In genomic region chr3:9791790-9792404, GRCh38 we compare ENCODE assay signal across 8 cellular contexts. TPM values are rescaled to one million over a fixed set of nuclear protein-coding genes. Genes with fewer than 3 reads are reported as not detected.
DNase-seq lines count a peak whose midpoint lies in the region; ATAC-seq, FAIRE-seq and TF ChIP-seq lines count a peak whose summit lies in the region.

No MANE protein-coding gene starts in this region.

- H3K4me3 ChIP-seq in HepG2 (replicated peaks in 1 of 3; ENCODE audit: insufficient read depth in 1 of 3, low read depth in 2 of 3, low read length in 3 of 3): peak overlapping the region; percentile 72 to 93 (median 93)
- peak overlapping the region; percentile 82 for H3K4me3 ChIP-seq in thymus (ENCODE audit: low read length)

- H3K27ac ChIP-seq in adipose tissue (ENCODE audit: low read depth, low read length) (peak overlapping the region; percentile 62), HepG2 (ENCODE audit: extremely low read length, insufficient read depth, low read length) (peak overlapping the region; percentile 97), thymus (ENCODE audit: low read depth) (peak overlapping the region; percentile 99)

- peaks cover 0 to 5% of the 10 kb centered on the region in 2 experiments; a peak in 1 of 5 replicates for H3K27me3 ChIP-seq in HepG2 (ENCODE audit: control insufficient read depth in 1 of 2, insufficient read depth in 2 of 2, low read length in 2 of 2)
- no peaks in the 10 kb centered on the region for H3K27me3 ChIP-seq in thymus (ENCODE audit: control insufficient read depth, insufficient read depth)

- no peaks in the 10 kb centered on the region for H3K9me3 Mint-ChIP-seq in activated CD4-positive, alpha-beta T cell treated with anti-CD3 and anti-CD28 coated beads for 36 hours (ENCODE audit: low read depth)

- H4K20me1 ChIP-seq in HepG2 (ENCODE audit: insufficient read depth, low read length): no peaks in the 10 kb centered on the region; the same call in 1 of the 2 replicates

- ATAC-seq in activated CD4-positive, alpha-beta T cell treated with anti-CD3 and anti-CD28 coated beads for 36 hours: no peak
- ATAC-seq in HepG2 (no peak), GM19351 (IDR thresholded peaks at IDR 0.05; ENCODE audit: unreplicated experiment) (no peak), GM18520 (IDR thresholded peaks at IDR 0.05; ENCODE audit: unreplicated experiment) (no peak)

- POLR2A ChIA-PET in activated CD4-positive, alpha-beta T cell treated with anti-CD3 and anti-CD28 coated beads for 36 hours (lab: Charles Lee): interaction anchor here (1.0 to 1.5 kb wide), 7 partner anchors 9 to 395 kb away, joined by 3 to 13 read pairs (median 5); partner anchors contain the start of genes CAMK1 and OGG1
- POLR2A ChIA-PET in HepG2 (lab: Yijun Ruan, JAX): interaction anchor here (1.0 to 1.8 kb wide), 13 partner anchors 8 to 456 kb away, joined by 4 to 33 read pairs (median 8); partner anchors contain the start of genes BRPF1, CAMK1, IL17RC and OGG1

- no peak overlapping the region for H2AFZ ChIP-seq in HepG2 (ENCODE audit: low read length)

- no peak for FAIRE-seq in HepG2 (lab: Jason Lieb, UNC)

- peak overlapping the region; percentile 99 for H3K4me3 Mint-ChIP-seq in activated CD4-positive, alpha-beta T cell treated with anti-CD3 and anti-CD28 coated beads for 36 hours

- WGBS in adipose tissue, 3 donors: 15 to 16% (median 15%) methylated on average over 14 of the region's 14 CpGs
- WGBS in HepG2 (ENCODE audit: low lambda C conversion rate): 17% methylated on average over 14 of the region's 14 CpGs
- WGBS in thymus: 16% methylated on average over 14 of the region's 14 CpGs

- TF ChIP-seq POLR2A in HepG2 (IDR thresholded peaks at IDR 0.05; ENCODE audit: insufficient read depth in 1 of 2, low read depth in 2 of 2, low read length in 2 of 2): no peak

- H3K36me3 Mint-ChIP-seq in activated CD4-positive, alpha-beta T cell treated with anti-CD3 and anti-CD28 coated beads for 36 hours (ENCODE audit: low read depth): peaks cover 67% of the 10 kb centered on the region

- H3K27ac Mint-ChIP-seq in activated CD4-positive, alpha-beta T cell treated with anti-CD3 and anti-CD28 coated beads for 36 hours: peak overlapping the region; percentile 100

- in situ Hi-C loops in HepG2 (cut with HindIII; ENCODE audit: extremely low pct_ligation_motif_present, low pct_unique_long_range_greater_than_20kb): no loop called here

- BruUV-seq in HepG2 (replicated peaks; lab: Mats Ljungman, UMichigan): TSS peak; percentile 71

- TF ChIP-seq EP300 in HepG2 (IDR thresholded peaks at IDR 0.05; ENCODE audit: low read depth in 2 of 2, low read length in 2 of 2) (no peak), HepG2 (CRISPR knock-in tag; IDR thresholded peaks at IDR 0.05; ENCODE audit: borderline replicate concordance) (no peak)

- no peaks in the 10 kb centered on the region for H3K9me3 ChIP-seq in HepG2 (ENCODE audit: low read length)
- H3K9me3 ChIP-seq in thymus (ENCODE audit: control insufficient read depth): peaks cover 1% of the 10 kb centered on the region

- no peak for TF ChIP-seq RAD21 in HepG2 (CRISPR knock-in tag; IDR thresholded peaks at IDR 0.05)

- H3K36me3 ChIP-seq in HepG2 (replicated peaks in 1 of 2; ENCODE audit: control insufficient read depth in 1 of 2, insufficient read depth in 2 of 2, low read length in 2 of 2) (peaks cover 6 to 34% of the 10 kb centered on the region in 2 experiments; a peak in 3 of 5 replicates), thymus (ENCODE audit: control insufficient read depth, insufficient read depth) (peaks cover 30% of the 10 kb centered on the region)

- CTCF ChIA-PET in activated CD4-positive, alpha-beta T cell treated with anti-CD3 and anti-CD28 coated beads for 36 hours (lab: Charles Lee): interaction anchor here (1.2 to 2.2 kb wide), 6 partner anchors 10 to 65 kb away, joined by 5 to 11 read pairs (median 8); partner anchors contain the start of genes BRPF1 and CAMK1
- CTCF ChIA-PET in HepG2 (lab: Yijun Ruan, JAX; ENCODE audit: low intra/inter-chr PET ratio, low total read pairs): no interaction called here

- peaks cover 32% of the 10 kb centered on the region for H3K79me2 ChIP-seq in HepG2 (ENCODE audit: insufficient read depth, low read length)

- H3K27me3 Mint-ChIP-seq in activated CD4-positive, alpha-beta T cell treated with anti-CD3 and anti-CD28 coated beads for 36 hours: no peaks in the 10 kb centered on the region

- no peak for TF ChIP-seq CTCF in HepG2 (CRISPR knock-in tag; IDR thresholded peaks at IDR 0.05)

- H3K4me1 ChIP-seq in HepG2 (ENCODE audit: insufficient read depth, low read length) (peaks cover 28% of the 10 kb centered on the region), thymus (ENCODE audit: control insufficient read depth, insufficient read depth, low read length) (peaks cover 15% of the 10 kb centered on the region)

- intact Hi-C loops in activated CD4-positive, alpha-beta T cell treated with anti-CD3 and anti-CD28 coated beads for 36 hours (cut with DNase I, micrococcal nuclease): loop anchor here (1.0 to 5.0 kb wide), 15 partner anchors 14 to 1850 kb away; partner anchors contain the start of genes BRPF1 (in 2 of the 2), JAGN1 (in 2 of the 2), SETD5 (in 2 of the 2) and CRELD1 (in 1 of the 2)
- intact Hi-C loops in HepG2 (cut with micrococcal nuclease; ENCODE audit: unreplicated experiment): loop anchor here (2.0 kb wide), 1 partner anchor 61 kb away; the partner anchor contains the start of gene BRPF1

- H3K4me2 ChIP-seq in HepG2 (ENCODE audit: low read depth, low read length): peak overlapping the region; percentile 92

- peak overlapping the region; percentile 95 for H3K9ac ChIP-seq in HepG2 (ENCODE audit: insufficient read depth, low read depth, low read length)

- peaks cover 73% of the 10 kb centered on the region for H3K4me1 Mint-ChIP-seq in activated CD4-positive, alpha-beta T cell treated with anti-CD3 and anti-CD28 coated beads for 36 hours

- no peak for DNase-seq in activated CD4-positive, alpha-beta T cell treated with anti-CD3 and anti-CD28 coated beads for 36 hours
- no peak for DNase-seq in activated CD4-positive, alpha-beta T cell treated with anti-CD3 and anti-CD28 coated beads, Interleukin-2, amount 50 U/mL, for 1 hour
- DNase-seq in HepG2 (ENCODE audit: low spot score): no peak
- no peak for DNase-seq in inferior parietal cortex (ENCODE audit: extremely low spot score)

RNA-seq across cellular contexts. Expression of gene TADA3, which starts 0.4 kb away (rescaled TPM):
- total RNA-seq in activated CD4-positive, alpha-beta T cell treated with anti-CD3 and anti-CD28 coated beads for 36 hours: 10 to 100 TPM; 80.7 to 96.4 TPM
- 10 to 100 TPM; 21.0 to 49.8 (median 38.0) TPM for polyA plus RNA-seq in adipose tissue
- total RNA-seq in HepG2 (2016; rRNA removed; fragmentation: Illumina TruSeq; extraction: Trizol): 37.1 and 43.3 TPM in 2 replicates
- total RNA-seq in HepG2 (2016; cell fraction: cytosol; rRNA removed; fragmentation: Illumina TruSeq; extraction: Trizol; ENCODE audit: low read depth): 40.6 and 44.9 TPM in 2 replicates
- total RNA-seq in HepG2 (2016; cell fraction: insoluble cytoplasmic fraction; rRNA removed; fragmentation: Illumina TruSeq; extraction: Trizol): 36.0 and 42.7 TPM in 2 replicates
- total RNA-seq in HepG2 (2016; cell fraction: membrane; rRNA removed; fragmentation: Illumina TruSeq; extraction: Trizol): 75.9 and 78.8 TPM in 2 replicates
- 19.3 and 22.3 TPM in 2 replicates for total RNA-seq in HepG2 (2016; cell fraction: nucleus; rRNA removed; fragmentation: Illumina TruSeq; extraction: Trizol)
- 32.1 and 34.4 TPM in 2 replicates for polyA plus RNA-seq in HepG2 (2011; rRNA removed)
- 33.5 and 41.6 TPM in 2 replicates for polyA plus RNA-seq in HepG2 (2011; cell fraction: cytosol; rRNA removed)
- polyA plus RNA-seq in HepG2 (2011; cell fraction: nucleus; rRNA removed): 31.8 and 32.8 TPM in 2 replicates
- polyA plus RNA-seq in HepG2 (2012): 29.5 and 31.4 TPM in 2 replicates
- 76.9 and 79.2 TPM in 2 replicates for polyA plus RNA-seq in HepG2 (2016; cell fraction: cytosol; fragmentation: Illumina TruSeq; extraction: Trizol; ENCODE audit: low read depth)
- 59.1 and 65.5 TPM in 2 replicates for polyA plus RNA-seq in HepG2 (2016; cell fraction: insoluble cytoplasmic fraction; fragmentation: Illumina TruSeq; extraction: Trizol; ENCODE audit: low read depth)
- 95.4 and 101 TPM in 2 replicates for polyA plus RNA-seq in HepG2 (2016; cell fraction: membrane; fragmentation: Illumina TruSeq; extraction: Trizol; ENCODE audit: low read depth)
- polyA plus RNA-seq in HepG2 (2016; cell fraction: nucleus; fragmentation: Illumina TruSeq; extraction: Trizol; ENCODE audit: insufficient read depth, low read depth): 46.7 and 52.3 TPM in 2 replicates
- polyA minus RNA-seq in HepG2 (2011; rRNA and poly(A)+ RNA removed; ENCODE audit: low replicate concordance): 35.7 and 37.3 TPM in 2 replicates
- 27.4 and 29.7 TPM in 2 replicates for polyA minus RNA-seq in HepG2 (2011; cell fraction: cytosol; rRNA and poly(A)+ RNA removed)
- polyA minus RNA-seq in HepG2 (2011; cell fraction: nucleus; rRNA and poly(A)+ RNA removed): 12.6 and 14.8 TPM in 2 replicates
- 47.6 TPM for polyA plus RNA-seq in thymus

RNA-seq across cellular contexts. Expression of gene ARPC4, which starts 1.0 kb away (rescaled TPM):
- total RNA-seq in activated CD4-positive, alpha-beta T cell treated with anti-CD3 and anti-CD28 coated beads for 36 hours: 100 to 1,000 TPM; 164 to 231 TPM
- polyA plus RNA-seq in adipose tissue (100 to 1,000 TPM in 2 of 3 donors, 10 to 100 TPM in 1; 68.9 to 121 (median 111) TPM), HepG2 (2011; rRNA removed) (27.2 and 30.1 TPM in 2 replicates), thymus (106 TPM)
- 73.9 and 83.6 TPM in 2 replicates for total RNA-seq in HepG2 (2016; rRNA removed; fragmentation: Illumina TruSeq; extraction: Trizol)
- 33.6 and 36.2 TPM in 2 replicates for total RNA-seq in HepG2 (2016; cell fraction: cytosol; rRNA removed; fragmentation: Illumina TruSeq; extraction: Trizol; ENCODE audit: low read depth)
- 70.0 and 87.2 TPM in 2 replicates for total RNA-seq in HepG2 (2016; cell fraction: insoluble cytoplasmic fraction; rRNA removed; fragmentation: Illumina TruSeq; extraction: Trizol)
- total RNA-seq in HepG2 (2016; cell fraction: membrane; rRNA removed; fragmentation: Illumina TruSeq; extraction: Trizol): 53.3 and 56.0 TPM in 2 replicates
- total RNA-seq in HepG2 (2016; cell fraction: nucleus; rRNA removed; fragmentation: Illumina TruSeq; extraction: Trizol): 59.7 and 66.4 TPM in 2 replicates
- 38.6 and 40.7 TPM in 2 replicates for polyA plus RNA-seq in HepG2 (2011; cell fraction: cytosol; rRNA removed)
- 29.3 and 34.8 TPM in 2 replicates for polyA plus RNA-seq in HepG2 (2011; cell fraction: nucleus; rRNA removed)
- polyA plus RNA-seq in HepG2 (2012): 27.0 and 41.3 TPM in 2 replicates
- polyA plus RNA-seq in HepG2 (2016; cell fraction: cytosol; fragmentation: Illumina TruSeq; extraction: Trizol; ENCODE audit: low read depth): 28.3 and 37.9 TPM in 2 replicates
- polyA plus RNA-seq in HepG2 (2016; cell fraction: insoluble cytoplasmic fraction; fragmentation: Illumina TruSeq; extraction: Trizol; ENCODE audit: low read depth): 75.5 and 85.0 TPM in 2 replicates
- 43.0 TPM in 2 replicates for polyA plus RNA-seq in HepG2 (2016; cell fraction: membrane; fragmentation: Illumina TruSeq; extraction: Trizol; ENCODE audit: low read depth)
- 75.8 and 91.3 TPM in 2 replicates for polyA plus RNA-seq in HepG2 (2016; cell fraction: nucleus; fragmentation: Illumina TruSeq; extraction: Trizol; ENCODE audit: insufficient read depth, low read depth)
- polyA minus RNA-seq in HepG2 (2011; rRNA and poly(A)+ RNA removed; ENCODE audit: low replicate concordance): 36.5 and 108 TPM in 2 replicates
- 34.9 and 44.1 TPM in 2 replicates for polyA minus RNA-seq in HepG2 (2011; cell fraction: cytosol; rRNA and poly(A)+ RNA removed)
- 62.7 and 78.3 TPM in 2 replicates for polyA minus RNA-seq in HepG2 (2011; cell fraction: nucleus; rRNA and poly(A)+ RNA removed)

RNA-seq across cellular contexts. Expression of gene TTLL3, which starts 18.2 kb away (rescaled TPM):
- total RNA-seq in activated CD4-positive, alpha-beta T cell treated with anti-CD3 and anti-CD28 coated beads for 36 hours: 10 to 100 TPM; 47.5 to 49.8 TPM
- polyA plus RNA-seq in adipose tissue (10 to 100 TPM; 18.4 to 39.7 (median 28.9) TPM), HepG2 (2011; rRNA removed) (51.2 and 59.3 TPM in 2 replicates), thymus (84.0 TPM)
- 1.9 and 9.5 TPM in 2 replicates for total RNA-seq in HepG2 (2016; rRNA removed; fragmentation: Illumina TruSeq; extraction: Trizol)
- total RNA-seq in HepG2 (2016; cell fraction: cytosol; rRNA removed; fragmentation: Illumina TruSeq; extraction: Trizol; ENCODE audit: low read depth): 2.5 and 4.8 TPM in 2 replicates
- 3.0 and 10.9 TPM in 2 replicates for total RNA-seq in HepG2 (2016; cell fraction: insoluble cytoplasmic fraction; rRNA removed; fragmentation: Illumina TruSeq; extraction: Trizol)
- total RNA-seq in HepG2 (2016; cell fraction: membrane; rRNA removed; fragmentation: Illumina TruSeq; extraction: Trizol): 2.5 and 4.3 TPM in 2 replicates
- total RNA-seq in HepG2 (2016; cell fraction: nucleus; rRNA removed; fragmentation: Illumina TruSeq; extraction: Trizol): 18.5 and 22.1 TPM in 2 replicates
- polyA plus RNA-seq in HepG2 (2011; cell fraction: cytosol; rRNA removed): 10.0 and 13.7 TPM in 2 replicates
- polyA plus RNA-seq in HepG2 (2011; cell fraction: nucleus; rRNA removed): 463 and 502 TPM in 2 replicates
- polyA plus RNA-seq in HepG2 (2012): 30.3 and 36.9 TPM in 2 replicates
- 0.27 and 0.43 TPM in 2 replicates for polyA plus RNA-seq in HepG2 (2016; cell fraction: cytosol; fragmentation: Illumina TruSeq; extraction: Trizol; ENCODE audit: low read depth)
- 2.5 and 2.6 TPM in 2 replicates for polyA plus RNA-seq in HepG2 (2016; cell fraction: insoluble cytoplasmic fraction; fragmentation: Illumina TruSeq; extraction: Trizol; ENCODE audit: low read depth)
- 0.88 and 2.6 TPM in 2 replicates for polyA plus RNA-seq in HepG2 (2016; cell fraction: membrane; fragmentation: Illumina TruSeq; extraction: Trizol; ENCODE audit: low read depth)
- 92.7 and 95.3 TPM in 2 replicates for polyA plus RNA-seq in HepG2 (2016; cell fraction: nucleus; fragmentation: Illumina TruSeq; extraction: Trizol; ENCODE audit: insufficient read depth, low read depth)
- 42.0 and 56.1 TPM in 2 replicates for polyA minus RNA-seq in HepG2 (2011; rRNA and poly(A)+ RNA removed; ENCODE audit: low replicate concordance)
- polyA minus RNA-seq in HepG2 (2011; cell fraction: cytosol; rRNA and poly(A)+ RNA removed): 3.3 and 3.7 TPM in 2 replicates
- polyA minus RNA-seq in HepG2 (2011; cell fraction: nucleus; rRNA and poly(A)+ RNA removed): 83.4 and 89.9 TPM in 2 replicates

RNA-seq across cellular contexts. Expression of gene CAMK1, which starts 22.1 kb away (rescaled TPM):
- 10 to 100 TPM; 48.4 to 53.1 TPM for total RNA-seq in activated CD4-positive, alpha-beta T cell treated with anti-CD3 and anti-CD28 coated beads for 36 hours
- polyA plus RNA-seq in adipose tissue (100 to 1,000 TPM in 1 of 3 donors, 10 to 100 TPM in 2; 13.4 to 121 (median 80.1) TPM), HepG2 (2011; rRNA removed) (26.4 and 27.7 TPM in 2 replicates), thymus (11.9 TPM)
- total RNA-seq in HepG2 (2016; rRNA removed; fragmentation: Illumina TruSeq; extraction: Trizol): 51.8 and 53.3 TPM in 2 replicates
- total RNA-seq in HepG2 (2016; cell fraction: cytosol; rRNA removed; fragmentation: Illumina TruSeq; extraction: Trizol; ENCODE audit: low read depth): 40.6 and 50.9 TPM in 2 replicates
- total RNA-seq in HepG2 (2016; cell fraction: insoluble cytoplasmic fraction; rRNA removed; fragmentation: Illumina TruSeq; extraction: Trizol): 49.0 and 53.3 TPM in 2 replicates
- total RNA-seq in HepG2 (2016; cell fraction: membrane; rRNA removed; fragmentation: Illumina TruSeq; extraction: Trizol): 44.9 and 61.9 TPM in 2 replicates
- total RNA-seq in HepG2 (2016; cell fraction: nucleus; rRNA removed; fragmentation: Illumina TruSeq; extraction: Trizol): 26.4 and 30.0 TPM in 2 replicates
- 25.3 and 29.8 TPM in 2 replicates for polyA plus RNA-seq in HepG2 (2011; cell fraction: cytosol; rRNA removed)
- 30.9 and 36.6 TPM in 2 replicates for polyA plus RNA-seq in HepG2 (2011; cell fraction: nucleus; rRNA removed)
- polyA plus RNA-seq in HepG2 (2012): 17.5 and 20.2 TPM in 2 replicates
- 36.8 and 48.6 TPM in 2 replicates for polyA plus RNA-seq in HepG2 (2016; cell fraction: cytosol; fragmentation: Illumina TruSeq; extraction: Trizol; ENCODE audit: low read depth)
- polyA plus RNA-seq in HepG2 (2016; cell fraction: insoluble cytoplasmic fraction; fragmentation: Illumina TruSeq; extraction: Trizol; ENCODE audit: low read depth): 45.8 and 51.6 TPM in 2 replicates
- polyA plus RNA-seq in HepG2 (2016; cell fraction: membrane; fragmentation: Illumina TruSeq; extraction: Trizol; ENCODE audit: low read depth): 36.9 and 45.8 TPM in 2 replicates
- polyA plus RNA-seq in HepG2 (2016; cell fraction: nucleus; fragmentation: Illumina TruSeq; extraction: Trizol; ENCODE audit: insufficient read depth, low read depth): 55.8 and 58.3 TPM in 2 replicates
- polyA minus RNA-seq in HepG2 (2011; rRNA and poly(A)+ RNA removed; ENCODE audit: low replicate concordance): 4.7 and 17.6 TPM in 2 replicates
- polyA minus RNA-seq in HepG2 (2011; cell fraction: cytosol; rRNA and poly(A)+ RNA removed): 8.4 and 15.1 TPM in 2 replicates
- 8.4 and 10.3 TPM in 2 replicates for polyA minus RNA-seq in HepG2 (2011; cell fraction: nucleus; rRNA and poly(A)+ RNA removed)

RNA-seq across cellular contexts. Expression of gene OGG1, which starts 42.1 kb away (rescaled TPM):
- 10 to 100 TPM; 36.4 to 61.6 TPM for total RNA-seq in activated CD4-positive, alpha-beta T cell treated with anti-CD3 and anti-CD28 coated beads for 36 hours
- 10 to 100 TPM in 2 of 3 donors, 1 to 10 TPM in 1; 8.6 to 24.4 (median 13.9) TPM for polyA plus RNA-seq in adipose tissue
- 23.8 and 28.7 TPM in 2 replicates for total RNA-seq in HepG2 (2016; rRNA removed; fragmentation: Illumina TruSeq; extraction: Trizol)
- total RNA-seq in HepG2 (2016; cell fraction: cytosol; rRNA removed; fragmentation: Illumina TruSeq; extraction: Trizol; ENCODE audit: low read depth): 45.5 and 45.8 TPM in 2 replicates
- total RNA-seq in HepG2 (2016; cell fraction: insoluble cytoplasmic fraction; rRNA removed; fragmentation: Illumina TruSeq; extraction: Trizol): 26.5 and 28.3 TPM in 2 replicates
- 17.8 and 19.8 TPM in 2 replicates for total RNA-seq in HepG2 (2016; cell fraction: membrane; rRNA removed; fragmentation: Illumina TruSeq; extraction: Trizol)
- 23.3 and 24.6 TPM in 2 replicates for total RNA-seq in HepG2 (2016; cell fraction: nucleus; rRNA removed; fragmentation: Illumina TruSeq; extraction: Trizol)
- 33.2 and 38.9 TPM in 2 replicates for polyA plus RNA-seq in HepG2 (2011; rRNA removed)
- polyA plus RNA-seq in HepG2 (2011; cell fraction: cytosol; rRNA removed): 23.2 and 27.3 TPM in 2 replicates
- 48.7 and 59.7 TPM in 2 replicates for polyA plus RNA-seq in HepG2 (2011; cell fraction: nucleus; rRNA removed)
- polyA plus RNA-seq in HepG2 (2012): 19.0 and 19.1 TPM in 2 replicates
- 9.3 and 10.9 TPM in 2 replicates for polyA plus RNA-seq in HepG2 (2016; cell fraction: cytosol; fragmentation: Illumina TruSeq; extraction: Trizol; ENCODE audit: low read depth)
- 31.9 and 32.4 TPM in 2 replicates for polyA plus RNA-seq in HepG2 (2016; cell fraction: insoluble cytoplasmic fraction; fragmentation: Illumina TruSeq; extraction: Trizol; ENCODE audit: low read depth)
- polyA plus RNA-seq in HepG2 (2016; cell fraction: membrane; fragmentation: Illumina TruSeq; extraction: Trizol; ENCODE audit: low read depth): 15.9 and 18.6 TPM in 2 replicates
- polyA plus RNA-seq in HepG2 (2016; cell fraction: nucleus; fragmentation: Illumina TruSeq; extraction: Trizol; ENCODE audit: insufficient read depth, low read depth): 26.3 and 38.4 TPM in 2 replicates
- 89.8 and 134 TPM in 2 replicates for polyA minus RNA-seq in HepG2 (2011; rRNA and poly(A)+ RNA removed; ENCODE audit: low replicate concordance)
- polyA minus RNA-seq in HepG2 (2011; cell fraction: cytosol; rRNA and poly(A)+ RNA removed): 15.1 and 17.1 TPM in 2 replicates
- polyA minus RNA-seq in HepG2 (2011; cell fraction: nucleus; rRNA and poly(A)+ RNA removed): 56.5 and 63.9 TPM in 2 replicates
- 16.6 TPM for polyA plus RNA-seq in thymus
